8 cellular contexts compared by ENCODE assay signal in the genomic region with DNA sequence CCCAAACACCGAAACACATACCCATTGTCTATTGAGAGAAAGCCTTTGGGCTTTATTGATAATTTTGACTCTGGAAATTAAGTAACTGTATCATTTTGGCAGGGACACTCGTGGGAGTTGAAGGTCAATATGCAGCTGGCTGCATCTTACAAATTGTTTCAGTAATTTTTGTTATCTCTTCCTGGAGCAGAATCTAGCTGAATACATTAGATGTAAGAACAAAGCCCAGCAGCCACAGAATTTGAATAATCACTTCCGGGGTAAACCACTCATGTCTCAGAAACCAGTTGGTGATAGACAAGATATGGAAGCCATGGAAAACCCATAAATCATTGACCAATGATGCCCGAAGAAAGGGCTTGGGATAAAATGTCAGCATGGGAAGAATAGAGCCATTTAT.
DNase-seq lines count a peak whose midpoint lies in the region; ATAC-seq and TF ChIP-seq lines count a peak whose summit lies in the region.

No MANE protein-coding gene starts in this region.

- H2BK120ac ChIP-seq in trophoblast cell (ENCODE audit: insufficient read depth, low read length, poor library complexity), result no peak overlapping the region

- peak overlapping the region; percentile 43; the same call in 1 of the 2 replicates for H2AFZ ChIP-seq in GM23338
- H2AFZ ChIP-seq in trophoblast cell (ENCODE audit: insufficient read depth, low read length, poor library complexity), result no peak overlapping the region

- no peak overlapping the region for H3K14ac ChIP-seq in trophoblast cell (ENCODE audit: low read length)

- H3K36me3 Mint-ChIP-seq in Calu3 (ENCODE audit: insufficient read depth, unreplicated experiment) (no peaks in the 10 kb centered on the region), GM23338 (ENCODE audit: low read depth) (no peaks in the 10 kb centered on the region)
- no peaks in the 10 kb centered on the region for H3K36me3 Mint-ChIP-seq in activated T-helper 2 cell treated with anti-CD3 and anti-CD28 coated beads, Interferon-gamma antibody, Interleukin-2, Interleukin-4, amounts not matched to agents 10 μg/mL and 5 μg/mL and 100 μg/mL, durations not matched to agents 14 hours and 24 hours and 36 hours (ENCODE audit: low read depth)

- H3K4me2 ChIP-seq in GM23338 (no peak overlapping the region), trophoblast cell (ENCODE audit: low read length) (no peak overlapping the region)

- H3F3A ChIP-seq in GM23338 (replicated peaks; ENCODE audit: low read depth), result no peaks in the 10 kb centered on the region

- intact Hi-C loops in Calu3 (cut with micrococcal nuclease; ENCODE audit: unreplicated experiment), result loop anchor here (5.0 kb wide), 1 partner anchor 85 kb away; no protein-coding TSS in a partner anchor
- intact Hi-C loops in activated T-helper 2 cell treated with anti-CD3 and anti-CD28 coated beads, Interferon-gamma antibody, Interleukin-2, Interleukin-4, amounts not matched to agents 10 μg/mL and 5 μg/mL and 100 μg/mL, durations not matched to agents 14 hours and 24 hours and 36 hours (cut with micrococcal nuclease), result loop anchor here (1.0 to 10.0 kb wide), 7 partner anchors 57 to 1807 kb away; partner anchors contain the start of genes AZI2, CMC1, NGLY1 and ZCWPW2

- no peaks in the 10 kb centered on the region for H3K9me2 ChIP-seq in GM23338 (ENCODE audit: insufficient read depth)

- H4K20me1 ChIP-seq in GM23338 (replicated peaks; ENCODE audit: insufficient read depth), result no peaks in the 10 kb centered on the region

- CTCF ChIA-PET in Calu3 (lab: Charles Lee), result no interaction called here

- no peak overlapping the region for H3K9ac ChIP-seq in muscle layer of colon (ENCODE audit: low read length)
- H3K9ac ChIP-seq in trophoblast cell (ENCODE audit: low read length), result no peak overlapping the region

- H3K27ac ChIP-seq in GM23338 (ENCODE audit: low read depth) (no peak overlapping the region), muscle layer of colon (ENCODE audit: low read depth, low read length) (peak overlapping the region; percentile 6), trophoblast cell (ENCODE audit: low read depth, low read length) (no peak overlapping the region)

- H3K9me3 Mint-ChIP-seq in Calu3 (ENCODE audit: low read depth, unreplicated experiment) (no peaks in the 10 kb centered on the region), GM23338 (no peaks in the 10 kb centered on the region)
- H3K9me3 Mint-ChIP-seq in activated T-helper 2 cell treated with anti-CD3 and anti-CD28 coated beads, Interferon-gamma antibody, Interleukin-2, Interleukin-4, amounts not matched to agents 10 μg/mL and 5 μg/mL and 100 μg/mL, durations not matched to agents 14 hours and 24 hours and 36 hours, result no peaks in the 10 kb centered on the region

- H4K91ac ChIP-seq in trophoblast cell (ENCODE audit: low read depth, low read length), result no peak overlapping the region

- no peak overlapping the region for H2BK12ac ChIP-seq in trophoblast cell (ENCODE audit: low read length)

- H3K23ac ChIP-seq in trophoblast cell (ENCODE audit: low read length), result no peak overlapping the region

- H3K27ac Mint-ChIP-seq in Calu3 (ENCODE audit: unreplicated experiment) (peak overlapping the region; percentile 64), GM23338 (no peak overlapping the region)
- H3K27ac Mint-ChIP-seq in activated T-helper 2 cell treated with anti-CD3 and anti-CD28 coated beads, Interferon-gamma antibody, Interleukin-2, Interleukin-4, amounts not matched to agents 10 μg/mL and 5 μg/mL and 100 μg/mL, durations not matched to agents 14 hours and 24 hours and 36 hours, result peak overlapping the region; percentile 81

- H3K79me2 ChIP-seq in GM23338 (replicated peaks; ENCODE audit: insufficient read depth) (no peaks in the 10 kb centered on the region), trophoblast cell (ENCODE audit: control insufficient read depth, insufficient read depth, low read length, poor library complexity) (no peaks in the 10 kb centered on the region)

- no peak overlapping the region for H4K12ac ChIP-seq in trophoblast cell (ENCODE audit: low read depth, low read length)

- H3K27me3 Mint-ChIP-seq in Calu3 (ENCODE audit: unreplicated experiment) (no peaks in the 10 kb centered on the region), GM23338 (ENCODE audit: insufficient read depth, low read depth, poor library complexity) (peaks cover 1% of the 10 kb centered on the region)
- H3K27me3 Mint-ChIP-seq in activated T-helper 2 cell treated with anti-CD3 and anti-CD28 coated beads, Interferon-gamma antibody, Interleukin-2, Interleukin-4, amounts not matched to agents 10 μg/mL and 5 μg/mL and 100 μg/mL, durations not matched to agents 14 hours and 24 hours and 36 hours (ENCODE audit: low read depth), result no peaks in the 10 kb centered on the region

- H3K4me1 Mint-ChIP-seq in Calu3 (ENCODE audit: low read depth, unreplicated experiment), result peaks cover 35% of the 10 kb centered on the region
- peaks cover 24% of the 10 kb centered on the region for H3K4me1 Mint-ChIP-seq in GM23338
- peaks cover 40% of the 10 kb centered on the region for H3K4me1 Mint-ChIP-seq in activated T-helper 2 cell treated with anti-CD3 and anti-CD28 coated beads, Interferon-gamma antibody, Interleukin-2, Interleukin-4, amounts not matched to agents 10 μg/mL and 5 μg/mL and 100 μg/mL, durations not matched to agents 14 hours and 24 hours and 36 hours (ENCODE audit: low read depth)

- H3K4me3 Mint-ChIP-seq in Calu3 (ENCODE audit: low read depth, unreplicated experiment) (peak overlapping the region; percentile 24), GM23338 (no peak overlapping the region)
- peak overlapping the region; percentile 38 for H3K4me3 Mint-ChIP-seq in activated T-helper 2 cell treated with anti-CD3 and anti-CD28 coated beads, Interferon-gamma antibody, Interleukin-2, Interleukin-4, amounts not matched to agents 10 μg/mL and 5 μg/mL and 100 μg/mL, durations not matched to agents 14 hours and 24 hours and 36 hours (ENCODE audit: low read depth)

- no peaks in the 10 kb centered on the region for H3K27me3 ChIP-seq in GM23338 (ENCODE audit: insufficient read depth)
- no peaks in the 10 kb centered on the region for H3K27me3 ChIP-seq in muscle layer of colon (ENCODE audit: control insufficient read depth in 1 of 2, insufficient read depth in 2 of 2, low read length in 2 of 2)
- no peaks in the 10 kb centered on the region for H3K27me3 ChIP-seq in trophoblast cell (ENCODE audit: insufficient read depth, low read length)

- no peak overlapping the region for H2BK5ac ChIP-seq in trophoblast cell (ENCODE audit: low read depth, low read length, poor library complexity)

- ATAC-seq in GM23338, result no peak

- H3K4me3 ChIP-seq in GM23338 (no peak overlapping the region), muscle layer of colon (ENCODE audit: low read depth in 1 of 2, low read length in 2 of 2) (peak overlapping the region in 1 of 2 donors; percentile 6), trophoblast cell (ENCODE audit: low read depth, low read length) (no peak overlapping the region)

- H2AK5ac ChIP-seq in trophoblast cell (ENCODE audit: low read length), result no peak overlapping the region

- H3K9me3 ChIP-seq in muscle layer of colon (ENCODE audit: low read length), result no peaks in the 10 kb centered on the region
- H3K9me3 ChIP-seq in trophoblast cell (ENCODE audit: insufficient read depth, low read depth, low read length), result no peaks in the 10 kb centered on the region

- WGBS in trophoblast cell (ENCODE audit: extremely low coverage, insufficient coverage, insufficient read length), result no CpG with 5 or more reads among the region's 4 CpGs

- no peaks in the 10 kb centered on the region for H3K79me1 ChIP-seq in trophoblast cell (ENCODE audit: low read length)

- H3K4ac ChIP-seq in trophoblast cell (ENCODE audit: low read depth, low read length), result no peak overlapping the region

- H3K4me1 ChIP-seq in GM23338 (ENCODE audit: insufficient read depth) (peaks cover 22% of the 10 kb centered on the region), muscle layer of colon (ENCODE audit: insufficient read depth, low read length) (peaks cover 41% of the 10 kb centered on the region), trophoblast cell (ENCODE audit: control insufficient read depth in 1 of 2, insufficient read depth in 2 of 2, low read length in 2 of 2) (no peaks in the 10 kb centered on the region)

- DNase-seq in Calu3 (no peak), GM23338 (ENCODE audit: low spot score) (no peak), DMS79 treated with DMSO at 0.1 percent for 48 hours (lab: John Stamatoyannopoulos, UW) (no peak), HuH-7 (ENCODE audit: low spot score) (no peak), trophoblast cell (no peak), NCI-H446 treated with DMSO at 0.1 percent for 48 hours (lab: John Stamatoyannopoulos, UW) (no peak)
- DNase-seq in activated T-helper 2 cell treated with anti-CD3 and anti-CD28 coated beads, Interferon-gamma antibody, Interleukin-2, Interleukin-4, amounts not matched to agents 10 μg/mL and 5 μg/mL and 100 μg/mL, durations not matched to agents 14 hours and 24 hours and 36 hours (ENCODE audit: low spot score), result no peak

- H3K36me3 ChIP-seq in GM23338 (ENCODE audit: insufficient read depth) (no peaks in the 10 kb centered on the region), muscle layer of colon (ENCODE audit: insufficient read depth, low read length) (no peaks in the 10 kb centered on the region), trophoblast cell (ENCODE audit: control insufficient read depth in 1 of 2, insufficient read depth in 2 of 2, low read length in 2 of 2) (no peaks in the 10 kb centered on the region)

- no TSS peak for BruUV-seq in Calu3 (replicated peaks; lab: Mats Ljungman, UMichigan)

- TF ChIP-seq CTCF in Calu3 (IDR thresholded peaks at IDR 0.05; ENCODE audit: unreplicated experiment) (no peak), GM23338 (conservative IDR thresholded peaks at IDR 0.05; ENCODE audit: low read depth in 2 of 2) (no peak)

- H4K8ac ChIP-seq in trophoblast cell (ENCODE audit: low read depth, low read length), result no peak overlapping the region

- no peak overlapping the region for H3K18ac ChIP-seq in trophoblast cell (ENCODE audit: low read length)

TF ChIP-seq in GM23338, 12 proteins besides CTCF, POLR2A, EP300 and RAD21 (continues in another document):
- TF ChIP-seq EZH2 (IDR thresholded peaks at IDR 0.05; ENCODE audit: low read depth, unreplicated experiment) (no peak), POLR2AphosphoS5 (IDR thresholded peaks at IDR 0.05; ENCODE audit: low read depth) (no peak), NANOG (IDR thresholded peaks at IDR 0.05; ENCODE audit: borderline replicate concordance) (no peak), JUNB (IDR thresholded peaks at IDR 0.05; ENCODE audit: unreplicated experiment) (no peak), ZNF331 (CRISPR knock-in tag; IDR thresholded peaks at IDR 0.05; ENCODE audit: low read depth) (no peak), STAT1 (IDR thresholded peaks at IDR 0.05; ENCODE audit: unreplicated experiment) (no peak), ZNF114 (CRISPR knock-in tag; IDR thresholded peaks at IDR 0.05) (no peak)
